8 cellular contexts compared by ENCODE assay signal in the genomic region with DNA sequence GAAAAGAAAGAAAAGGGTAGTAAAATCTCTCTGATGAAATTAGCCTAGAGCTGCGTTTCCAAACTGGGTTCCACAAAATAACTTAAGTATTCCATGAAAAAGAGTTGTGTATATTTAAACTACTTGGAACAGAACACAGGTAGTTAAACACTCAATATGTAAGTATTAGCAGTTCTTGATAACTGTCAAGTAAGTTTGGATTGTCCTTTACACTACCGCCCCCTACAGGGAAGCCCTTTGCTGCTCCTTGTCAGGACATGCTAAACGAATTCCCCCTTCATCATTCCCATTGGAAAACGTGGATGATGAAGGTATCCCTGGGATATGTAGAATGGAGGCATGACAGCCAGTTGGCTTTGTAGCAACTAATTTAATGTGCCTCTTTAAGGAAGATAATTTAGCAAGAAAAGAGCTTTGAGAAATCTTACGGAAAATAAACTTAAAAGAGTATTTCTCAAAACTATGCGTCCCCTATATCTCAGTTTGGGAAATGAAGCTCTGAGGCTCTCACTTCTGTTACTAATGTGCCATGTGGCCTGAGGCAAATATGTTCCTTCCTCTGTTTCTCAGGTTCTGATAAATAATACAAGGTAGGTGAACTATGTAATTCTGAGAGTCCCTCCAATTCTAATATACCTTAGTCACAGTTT. TPM values are rescaled to one million over a fixed set of nuclear protein-coding genes. Genes with fewer than 3 reads are reported as not detected.
DNase-seq lines count a peak whose midpoint lies in the region; ATAC-seq and TF ChIP-seq lines count a peak whose summit lies in the region.

No MANE protein-coding gene starts in this region.

- peak; percentile 70 to 80 for DNase-seq in cardiac muscle cell (ENCODE audit: low read depth in 1 of 2, low spot score in 1 of 2)
- DNase-seq in Right ventricle myocardium inferior (ENCODE audit: missing footprints) = no peak
- peak; percentile 89 for DNase-seq in NCI-H82 (lab: John Stamatoyannopoulos, UW)
- peak; percentile 46 for DNase-seq in activated T-cell treated with anti-CD3 and anti-CD28 coated beads for 24 hours (ENCODE audit: low read depth)
- peak; percentile 83 for DNase-seq in fibroblast of mammary gland (ENCODE audit: low read depth)
- peak in 3 of 5 donors; percentile 45 to 78 (median 63) for DNase-seq in ovary
- no peak for DNase-seq in type B pancreatic cell (ENCODE audit: extremely low spot score, unreplicated experiment)

- no peaks in the 10 kb centered on the region for H3K27me3 Mint-ChIP-seq in type B pancreatic cell

- no peak overlapping the region for H3K4me3 Mint-ChIP-seq in type B pancreatic cell

- H3K4me1 Mint-ChIP-seq in type B pancreatic cell (ENCODE audit: unreplicated experiment) = no peaks in the 10 kb centered on the region

- TF ChIP-seq POLR2A in ovary (IDR thresholded peaks at IDR 0.05) = no peak

- TF ChIP-seq EP300 in ovary (IDR thresholded peaks at IDR 0.05) = no peak

- no peak overlapping the region for H3K27ac Mint-ChIP-seq in type B pancreatic cell

- H3K27ac ChIP-seq in cardiac muscle cell (no peak overlapping the region), ovary (peak overlapping the region in 1 of 2 donors; percentile 46)

- peaks cover 21% of the 10 kb centered on the region for H3K36me3 Mint-ChIP-seq in type B pancreatic cell

- no peaks in the 10 kb centered on the region for H3K9me3 ChIP-seq in cardiac muscle cell (ENCODE audit: low read depth)
- no peaks in the 10 kb centered on the region for H3K9me3 ChIP-seq in ovary

- H3K9me3 Mint-ChIP-seq in type B pancreatic cell = no peaks in the 10 kb centered on the region

- ATAC-seq in Right ventricle myocardium inferior (no peak), HG03571 (IDR thresholded peaks at IDR 0.05; ENCODE audit: unreplicated experiment) (no peak)

- no peak overlapping the region for H3K4me3 ChIP-seq in cardiac muscle cell
- H3K4me3 ChIP-seq in fibroblast of mammary gland (ENCODE audit: control insufficient read depth, low read depth, low read length) = no peak overlapping the region
- H3K4me3 ChIP-seq in ovary = no peak overlapping the region

- peak; percentile 84 for TF ChIP-seq CTCF in cardiac muscle cell (IDR thresholded peaks at IDR 0.05; ENCODE audit: low read depth, low read length)
- TF ChIP-seq CTCF in fibroblast of mammary gland (conservative IDR thresholded peaks at IDR 0.05; ENCODE audit: control insufficient read depth, insufficient read depth, low read depth, low read length) = peak; percentile 92
- peak in 2 of 3 donors; percentile 38 to 52 for TF ChIP-seq CTCF in ovary (IDR thresholded peaks at IDR 0.05)
- TF ChIP-seq CTCF in type B pancreatic cell (conservative IDR thresholded peaks at IDR 0.05) = peak; percentile 76

- 65 to 68% (median 67%) methylated on average over 6 of the region's 6 CpGs for WGBS in ovary, 3 donors

- intact Hi-C loops in Right ventricle myocardium inferior (cut with DNase I) (loop anchor here (5.0 kb wide), 1 partner anchor 90 kb away; no protein-coding TSS in a partner anchor), ovary (cut with DNase I) (no loop called here)

- H3K27me3 ChIP-seq in cardiac muscle cell (no peaks in the 10 kb centered on the region), ovary (no peaks in the 10 kb centered on the region)

- no peaks in the 10 kb centered on the region for H3K4me1 ChIP-seq in cardiac muscle cell (ENCODE audit: low read depth)
- peaks cover 6% of the 10 kb centered on the region for H3K4me1 ChIP-seq in ovary (ENCODE audit: insufficient read depth)

- H3K36me3 ChIP-seq in cardiac muscle cell (peaks cover 47% of the 10 kb centered on the region), ovary (no peaks in the 10 kb centered on the region)

RNA-seq across cellular contexts. Expression of a gene that starts 18.8 kb away (rescaled TPM):
- total RNA-seq in cardiac muscle cell = 16.8 and 32.2 TPM in 2 replicates
- polyA plus RNA-seq in cardiac muscle cell = 27.0 and 59.0 TPM in 2 replicates
- 15.3 TPM for total RNA-seq in Right ventricle myocardium inferior
- 10 to 100 TPM; 15.7 to 43.2 (median 37.6) TPM for total RNA-seq in ovary
- 10 to 100 TPM; 17.7 to 38.9 TPM for polyA plus RNA-seq in ovary
- total RNA-seq in type B pancreatic cell (ENCODE audit: low replicate concordance) = 54.9 and 58.2 TPM in 2 replicates

RNA-seq across cellular contexts. Expression of a gene that starts 26.3 kb away (rescaled TPM):
- total RNA-seq in cardiac muscle cell (15.6 and 18.1 TPM in 2 replicates), Right ventricle myocardium inferior (17.6 TPM), ovary (10 to 100 TPM; 13.3 to 22.3 (median 16.5) TPM), type B pancreatic cell (ENCODE audit: low replicate concordance) (21.0 and 28.8 TPM in 2 replicates)
- polyA plus RNA-seq in cardiac muscle cell (66.1 and 86.6 TPM in 2 replicates), ovary (10 to 100 TPM; 21.6 to 27.0 TPM)

Comparison
In these comparisons a context has a peak if more than half of its experiments do, and no peak if none do; other contexts are left out.
1. DNase-seq: peak in cardiac muscle cell (2 of 2), NCI-H82 (single experiment), activated T-cell treated with anti-CD3 and anti-CD28 coated beads for 24 hours (single experiment), fibroblast of mammary gland (single experiment) and ovary (3 of 5); none in Right ventricle myocardium inferior (single experiment) and type B pancreatic cell (single experiment).
2. Peak in every context shown above with its lines, with median percentiles within 50 percentile points of each other: CTCF ChIP-seq.